ENCODE assay signal across 21 cellular contexts in genomic region chr1:205045146-205045545, GRCh38. TPM values are rescaled to one million over a fixed set of nuclear protein-coding genes. Genes with fewer than 3 reads are reported as not detected.
"Had no signal": no experiment of that assay in that cellular context is flagged by ENCODE, and none has a peak within 500 bp of the region (broad histone marks: within the 10 kb centered on the region; RNA-seq: fewer than 3 reads in every experiment).

No MANE protein-coding gene starts in this region.

- H3K4me1 ChIP-seq: foreskin keratinocyte, pancreas, psoas muscle had no signal

- H3K27me3 ChIP-seq: pancreas had no signal

- DNase-seq: activated gamma-delta T cell treated with Interleukin-2 at 50 U/mL for 16 hours; activated T-cell treated with anti-CD3 and anti-CD28 coated beads, Interleukin-2, amount 50 U/mL, for 1 hour; aorta; brain microvascular endothelial cell; effector CD4-positive, alpha-beta T cell; erythroblast; foreskin keratinocyte; left ventricle myocardium inferior; mammary epithelial cell; naive thymus-derived CD8-positive, alpha-beta T cell; psoas muscle; stimulated activated CD4-positive, alpha-beta T cell treated with anti-CD3 and anti-CD28 coated beads, Interleukin-4, amount 100 ng/mL, for 24 hours; stimulated activated naive CD4-positive, alpha-beta T cell treated with Interleukin-2 at 50 U/mL for 16 hours; T1000; tibial artery had no signal

- H3K9me3 ChIP-seq: left ventricle myocardium inferior, neutrophil, pancreas, psoas muscle, right atrium auricular region, tibial artery had no signal

- H3K36me3 ChIP-seq: brain microvascular endothelial cell, left ventricle myocardium inferior, neutrophil, pancreas, right atrium auricular region, tibial artery had no signal

- H3K27ac ChIP-seq: brain microvascular endothelial cell, foreskin keratinocyte, left ventricle myocardium inferior, neutrophil, pancreas, psoas muscle, right atrium auricular region, tibial artery had no signal

- ATAC-seq: foreskin keratinocyte; naive thymus-derived CD8-positive, alpha-beta T cell; pancreas; psoas muscle; WTC11 had no signal

- H3K4me3 ChIP-seq: left ventricle myocardium inferior, pancreas, psoas muscle, right atrium auricular region, tibial artery had no signal

RNA-seq across cellular contexts. Expression of gene CNTN2, which starts 2.1 kb away (rescaled TPM):
- total RNA-seq: foreskin keratinocyte; glomerular endothelial cell; kidney epithelial cell; naive thymus-derived CD8-positive, alpha-beta T cell had no signal
- polyA plus RNA-seq: aorta; foreskin keratinocyte; mammary epithelial cell; naive thymus-derived CD8-positive, alpha-beta T cell had no signal
